In genomic region chr1:183497218-183497617, GRCh38 we compare ENCODE assay signal across 19 cellular contexts.
"Had no signal": no experiment of that assay in that cellular context is flagged by ENCODE, and none has a peak within 500 bp of the region (broad histone marks: within the 10 kb centered on the region; RNA-seq: fewer than 3 reads in every experiment).

No MANE protein-coding gene starts in this region.

- H3K36me3 ChIP-seq: ascending aorta, gastroesophageal sphincter, heart left ventricle, left ventricle myocardium inferior, thoracic aorta, upper lobe of right lung had no signal

- H3K4me3 Mint-ChIP-seq: neural crest cell; stimulated activated naive B cell treated with anti-CD40 and anti-IgM and Interleukin-4, amounts not matched to agents 10 μg/mL and 1 μg/mL and 100 μg/mL, for 72 hours had no signal

- ATAC-seq: esophagus mucosa; gastroesophageal sphincter; heart left ventricle; stimulated activated naive B cell treated with anti-CD40 and anti-IgM and Interleukin-4, amounts not matched to agents 10 μg/mL and 1 μg/mL and 100 μg/mL, for 72 hours; upper lobe of right lung had no signal

- H3K27me3 ChIP-seq: ascending aorta, gastroesophageal sphincter, heart left ventricle, upper lobe of right lung had no signal

- H3K4me3 ChIP-seq: ascending aorta, gastroesophageal sphincter, heart left ventricle, left ventricle myocardium inferior, thoracic aorta, upper lobe of right lung had no signal

- H3K27ac ChIP-seq: ascending aorta, gastroesophageal sphincter, heart left ventricle, left ventricle myocardium inferior, thoracic aorta, upper lobe of right lung had no signal

- H3K9me3 Mint-ChIP-seq: neural crest cell; stimulated activated naive B cell treated with anti-CD40 and anti-IgM and Interleukin-4, amounts not matched to agents 10 μg/mL and 1 μg/mL and 100 μg/mL, for 72 hours had no signal

- H3K27me3 Mint-ChIP-seq: stimulated activated naive B cell treated with anti-CD40 and anti-IgM and Interleukin-4, amounts not matched to agents 10 μg/mL and 1 μg/mL and 100 μg/mL, for 72 hours had no signal

- H3K4me1 ChIP-seq: ascending aorta, upper lobe of right lung had no signal

- H3K27ac Mint-ChIP-seq: stimulated activated naive B cell treated with anti-CD40 and anti-IgM and Interleukin-4, amounts not matched to agents 10 μg/mL and 1 μg/mL and 100 μg/mL, for 72 hours had no signal

- DNase-seq: activated CD4-positive, alpha-beta T cell treated with anti-CD3 and anti-CD28 coated beads for 48 hours; activated CD4-positive, CD25-positive, alpha-beta regulatory T cell; activated CD8-positive, alpha-beta memory T cell treated with anti-CD3 and anti-CD28 coated beads for 24 hours; activated CD8-positive, alpha-beta memory T cell treated with anti-CD3 and anti-CD28 coated beads, Interleukin-2, amount 50 U/mL, for 48 hours; activated gamma-delta T cell; activated T-cell treated with anti-CD3 and anti-CD28 coated beads, Interleukin-2, amount 50 U/mL, for 48 hours; cortex of kidney; kidney glomerular epithelial cell; left ventricle myocardium inferior; mammary epithelial cell; retina; stimulated activated naive B cell treated with anti-CD40 and anti-IgM and Interleukin-4, amounts not matched to agents 10 μg/mL and 1 μg/mL and 100 μg/mL, for 72 hours; upper lobe of right lung had no signal

- H3K9me3 ChIP-seq: ascending aorta, gastroesophageal sphincter, heart left ventricle, left ventricle myocardium inferior, thoracic aorta, upper lobe of right lung had no signal
